8 cellular contexts compared by ENCODE assay signal in genomic region chr10:33126118-33126517, GRCh38.
DNase-seq lines count a peak whose midpoint lies in the region; ATAC-seq and TF ChIP-seq lines count a peak whose summit lies in the region.

No MANE protein-coding gene starts in this region.

- no peak overlapping the region for H3K4me3 ChIP-seq in GM23338

- H3K4me1 ChIP-seq in GM23338 (ENCODE audit: insufficient read depth), result no peaks in the 10 kb centered on the region

- H3K27me3 Mint-ChIP-seq in GM23338 (ENCODE audit: insufficient read depth, low read depth, poor library complexity), result peaks cover 2% of the 10 kb centered on the region
- no peaks in the 10 kb centered on the region for H3K27me3 Mint-ChIP-seq in T-helper 17 cell
- H3K27me3 Mint-ChIP-seq in effector memory CD8-positive, alpha-beta T cell, result no peaks in the 10 kb centered on the region

- peaks cover 2% of the 10 kb centered on the region; the same call in 1 of the 3 replicates for H3K36me3 Mint-ChIP-seq in GM23338 (ENCODE audit: low read depth)
- no peaks in the 10 kb centered on the region for H3K36me3 Mint-ChIP-seq in T-helper 17 cell (ENCODE audit: low read depth)
- H3K36me3 Mint-ChIP-seq in effector memory CD8-positive, alpha-beta T cell (ENCODE audit: insufficient read depth), result peaks cover 8% of the 10 kb centered on the region

- DNase-seq in GM23338 (ENCODE audit: low spot score), result no peak
- peak in 1 of 3 donors; percentile 35 for DNase-seq in T-helper 17 cell
- peak in 2 of 3 experiments; percentile 21 to 31 for DNase-seq in effector memory CD8-positive, alpha-beta T cell
- peak; percentile 13 for DNase-seq in pulmonary artery endothelial cell (ENCODE audit: low read depth, low spot score)
- no peak for DNase-seq in NCI-H2107 treated with DMSO at 0.1 percent for 48 hours (lab: John Stamatoyannopoulos, UW; ENCODE audit: unreplicated experiment)
- DNase-seq in NAMALWA (ENCODE audit: low spot score), result no peak
- DNase-seq in SK-N-DZ (ENCODE audit: low spot score), result no peak

- ATAC-seq in GM23338, result no peak
- ATAC-seq in T-helper 17 cell, result peak; percentile 88
- ATAC-seq in effector memory CD8-positive, alpha-beta T cell (replicated peaks), result peak; percentile 87
- ATAC-seq in GM19351 (IDR thresholded peaks at IDR 0.05; ENCODE audit: unreplicated experiment), result no peak

- no peak overlapping the region for H3K27ac Mint-ChIP-seq in GM23338
- H3K27ac Mint-ChIP-seq in T-helper 17 cell, result peak overlapping the region; percentile 100
- H3K27ac Mint-ChIP-seq in effector memory CD8-positive, alpha-beta T cell, result peak overlapping the region; percentile 94 to 96

- H3K4me3 Mint-ChIP-seq in GM23338 (no peak overlapping the region), T-helper 17 cell (peak overlapping the region; percentile 57)
- peak overlapping the region; percentile 55 to 56 for H3K4me3 Mint-ChIP-seq in effector memory CD8-positive, alpha-beta T cell

- H3K9me2 ChIP-seq in GM23338 (ENCODE audit: insufficient read depth), result peaks cover 11% of the 10 kb centered on the region; the same call in 1 of the 2 replicates

- no peaks in the 10 kb centered on the region for H3K79me2 ChIP-seq in GM23338 (replicated peaks; ENCODE audit: insufficient read depth)

- H3K27ac ChIP-seq in GM23338 (ENCODE audit: low read depth), result no peak overlapping the region

- H3K36me3 ChIP-seq in GM23338 (ENCODE audit: insufficient read depth), result no peaks in the 10 kb centered on the region

- H3K27me3 ChIP-seq in GM23338 (ENCODE audit: insufficient read depth), result no peaks in the 10 kb centered on the region

- peak overlapping the region; percentile 47; the same call in 1 of the 2 replicates for H2AFZ ChIP-seq in GM23338

- H3F3A ChIP-seq in GM23338 (replicated peaks; ENCODE audit: low read depth), result no peaks in the 10 kb centered on the region

- no peak overlapping the region for H3K4me2 ChIP-seq in GM23338

- TF ChIP-seq CTCF in GM23338 (conservative IDR thresholded peaks at IDR 0.05; ENCODE audit: low read depth in 2 of 2), result no peak

- H4K20me1 ChIP-seq in GM23338 (replicated peaks; ENCODE audit: insufficient read depth), result no peaks in the 10 kb centered on the region

- no peaks in the 10 kb centered on the region for H3K9me3 ChIP-seq in T-helper 17 cell (ENCODE audit: control insufficient read depth, low read length, poor library complexity, severe bottlenecking)

- H3K4me1 Mint-ChIP-seq in GM23338 (peaks cover 8% of the 10 kb centered on the region; the same call in 2 of the 3 replicates), T-helper 17 cell (peaks cover 63% of the 10 kb centered on the region)
- peaks cover 51 to 58% of the 10 kb centered on the region in 2 donors for H3K4me1 Mint-ChIP-seq in effector memory CD8-positive, alpha-beta T cell (ENCODE audit: low read depth in 2 of 2)

- H3K9me3 Mint-ChIP-seq in GM23338, result peaks cover 5% of the 10 kb centered on the region; the same call in 2 of the 3 replicates
- H3K9me3 Mint-ChIP-seq in effector memory CD8-positive, alpha-beta T cell, result no peaks in the 10 kb centered on the region

TF ChIP-seq in GM23338, 12 proteins besides CTCF, POLR2A, EP300 and RAD21 (continues in another document):
- TF ChIP-seq ZNF462 (CRISPR knock-in tag; IDR thresholded peaks at IDR 0.05), result no peak
- no peak for TF ChIP-seq STAT1 (IDR thresholded peaks at IDR 0.05; ENCODE audit: unreplicated experiment)
- no peak for TF ChIP-seq ZNF114 (CRISPR knock-in tag; IDR thresholded peaks at IDR 0.05)
- no peak for TF ChIP-seq ZNF331 (CRISPR knock-in tag; IDR thresholded peaks at IDR 0.05; ENCODE audit: low read depth)
- TF ChIP-seq ETS1 (IDR thresholded peaks at IDR 0.05), result no peak
- TF ChIP-seq NANOG (IDR thresholded peaks at IDR 0.05; ENCODE audit: borderline replicate concordance), result no peak
- TF ChIP-seq JUNB (IDR thresholded peaks at IDR 0.05; ENCODE audit: unreplicated experiment), result no peak

Comparison
In these comparisons a context has a peak if more than half of its experiments do, and no peak if none do; other contexts are left out.
1. ATAC-seq: peak in T-helper 17 cell (single experiment) and effector memory CD8-positive, alpha-beta T cell (single experiment); none in GM23338 (single experiment) and GM19351 (single experiment).
2. DNase-seq: peak in effector memory CD8-positive, alpha-beta T cell (2 of 3) and pulmonary artery endothelial cell (single experiment); none in GM23338 (single experiment), NCI-H2107 treated with DMSO at 0.1 percent for 48 hours (single experiment), NAMALWA (single experiment) and SK-N-DZ (single experiment).